Comparison of ENCODE assay signal across 13 cellular contexts in the genomic region with DNA sequence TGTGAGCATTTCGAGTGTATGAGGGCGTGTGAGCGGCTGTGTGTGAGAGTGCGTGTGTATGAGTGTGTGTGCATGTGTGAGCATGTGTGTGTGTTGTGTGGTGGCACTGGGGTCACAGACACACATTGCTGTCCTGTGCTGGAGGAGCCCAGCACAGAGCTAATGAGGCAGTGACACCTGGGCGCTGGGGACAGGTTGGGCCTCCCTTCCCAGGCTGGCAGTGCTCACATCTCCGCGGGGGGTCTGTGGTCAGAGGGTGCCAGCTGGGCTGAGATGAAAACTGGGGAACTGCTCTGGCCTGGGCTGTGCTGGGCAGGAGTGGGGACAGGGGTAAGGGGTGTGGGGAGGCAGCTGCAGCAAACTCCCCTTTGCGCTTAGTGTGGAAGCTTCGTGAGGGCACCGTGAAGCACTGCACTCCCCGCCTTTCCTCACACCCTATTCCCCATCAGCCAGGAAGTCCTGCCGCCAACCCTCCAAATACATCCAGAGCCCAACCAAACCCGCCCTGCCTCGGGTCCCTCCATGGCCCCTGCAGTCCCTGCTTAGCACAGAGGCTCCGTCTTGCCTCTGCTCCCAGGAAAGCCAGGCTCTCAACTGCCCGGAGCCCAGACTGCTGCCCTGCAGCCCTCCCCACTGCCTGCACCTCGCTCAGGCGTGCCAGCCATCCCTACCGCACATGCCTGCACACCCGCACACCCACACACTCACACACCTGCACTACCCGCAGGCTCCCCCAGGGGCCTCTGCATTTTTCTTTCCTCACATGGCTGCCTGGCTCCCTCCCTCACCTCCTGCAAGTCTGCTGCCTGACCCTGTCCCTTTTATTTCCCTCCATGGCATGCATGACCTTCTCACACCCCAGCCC.
DNase-seq lines count a peak whose midpoint lies in the region; ATAC-seq and TF ChIP-seq lines count a peak whose summit lies in the region.
"Had no signal": no experiment of that assay in that cellular context is flagged by ENCODE, and none has a peak within 500 bp of the region (broad histone marks: within the 10 kb centered on the region; RNA-seq: fewer than 3 reads in every experiment).

No MANE protein-coding gene starts in this region.

- no peak overlapping the region for H3K4me3 Mint-ChIP-seq in type B pancreatic cell
- H3K4me3 Mint-ChIP-seq: CD8-positive, alpha-beta memory T cell; natural killer cell had no signal

- no peak overlapping the region for H2AFZ ChIP-seq in OCI-LY7 (ENCODE audit: low read length)

- H3K4me2 ChIP-seq in OCI-LY7 (ENCODE audit: low read length) = no peak overlapping the region

- no peaks in the 10 kb centered on the region for H3K9me3 Mint-ChIP-seq in type B pancreatic cell
- H3K9me3 Mint-ChIP-seq: CD8-positive, alpha-beta memory T cell; natural killer cell had no signal

- H3K4me1 ChIP-seq in left ventricle myocardium inferior (peaks cover 6% of the 10 kb centered on the region), OCI-LY7 (ENCODE audit: insufficient read depth, low read length, poor library complexity, severe bottlenecking) (no peaks in the 10 kb centered on the region), foreskin keratinocyte (no peaks in the 10 kb centered on the region), mucosa of descending colon (ENCODE audit: low read depth) (no peaks in the 10 kb centered on the region)

- no peak overlapping the region for H3K27ac Mint-ChIP-seq in type B pancreatic cell
- H3K27ac Mint-ChIP-seq: CD8-positive, alpha-beta memory T cell; natural killer cell had no signal

- no peak overlapping the region for H3K27ac ChIP-seq in left ventricle myocardium inferior (replicated peaks)
- H3K27ac ChIP-seq in OCI-LY7 (ENCODE audit: low read depth, low read length, poor library complexity, severe bottlenecking) = no peak overlapping the region
- no peak overlapping the region for H3K27ac ChIP-seq in foreskin keratinocyte
- H3K27ac ChIP-seq: heart right ventricle had no signal

- BruUV-seq in OCI-LY7 (replicated peaks; lab: Mats Ljungman, UMichigan) = no TSS peak

- no peaks in the 10 kb centered on the region for H3K9me2 ChIP-seq in OCI-LY7 (ENCODE audit: insufficient read depth, low read length)

- H3K27me3 ChIP-seq in left ventricle myocardium inferior (ENCODE audit: low read depth) (peaks cover 73% of the 10 kb centered on the region), foreskin keratinocyte (peaks cover 15% of the 10 kb centered on the region)

- ATAC-seq in foreskin keratinocyte (peak; percentile 25), mucosa of descending colon (no peak)
- ATAC-seq: heart right ventricle, natural killer cell had no signal

- TF ChIP-seq CTCF in left ventricle myocardium inferior (IDR thresholded peaks at IDR 0.05; ENCODE audit: borderline replicate concordance) (no peak), OCI-LY7 (conservative IDR thresholded peaks at IDR 0.05; ENCODE audit: low read length) (peak; percentile 38; the same call in 1 of the 2 replicates), foreskin keratinocyte (conservative IDR thresholded peaks at IDR 0.05) (peak; percentile 36), type B pancreatic cell (conservative IDR thresholded peaks at IDR 0.05) (peak; percentile 51), mucosa of descending colon (IDR thresholded peaks at IDR 0.05) (no peak)

- CTCF ChIA-PET in OCI-LY7 (lab: Charles Lee; ENCODE audit: unreplicated experiment) = no interaction called here

- no peaks in the 10 kb centered on the region for H4K20me1 ChIP-seq in OCI-LY7 (ENCODE audit: insufficient read depth, low read length)

- H3K36me3 ChIP-seq in left ventricle myocardium inferior = no peaks in the 10 kb centered on the region
- H3K36me3 ChIP-seq in OCI-LY7 (ENCODE audit: insufficient read depth, low read length) = no peaks in the 10 kb centered on the region
- H3K36me3 ChIP-seq in mucosa of descending colon (ENCODE audit: low read depth) = no peaks in the 10 kb centered on the region
- H3K36me3 ChIP-seq: heart right ventricle had no signal

- H3K27me3 Mint-ChIP-seq in type B pancreatic cell = peaks cover 50% of the 10 kb centered on the region

- H3K36me3 Mint-ChIP-seq in type B pancreatic cell = no peaks in the 10 kb centered on the region
- H3K36me3 Mint-ChIP-seq: CD8-positive, alpha-beta memory T cell; natural killer cell had no signal

- no peaks in the 10 kb centered on the region for H3K79me2 ChIP-seq in OCI-LY7 (ENCODE audit: insufficient read depth, low read depth, low read length)

- POLR2A ChIA-PET in OCI-LY7 (lab: Charles Lee) = no interaction called here

- intact Hi-C loops in cardiac septum (cut with DNase I) (loop anchor here (5.0 kb wide), 1 partner anchor 47 kb away; no protein-coding TSS in a partner anchor), left ventricle myocardium inferior (cut with micrococcal nuclease) (loop anchor here (5.0 kb wide), 1 partner anchor 52 kb away; no protein-coding TSS in a partner anchor), OCI-LY7 (cut with micrococcal nuclease; ENCODE audit: unreplicated experiment) (loop anchor here (5.0 to 10.0 kb wide), 3 partner anchors 182 to 620 kb away; a partner anchor contains a TSS), mucosa of descending colon (cut with DNase I, micrococcal nuclease) (loop anchor here (5.0 to 10.0 kb wide), 2 partner anchors 620 to 622 kb away; no protein-coding TSS in a partner anchor)

- H3K4me3 ChIP-seq in left ventricle myocardium inferior = no peak overlapping the region
- no peak overlapping the region for H3K4me3 ChIP-seq in OCI-LY7 (ENCODE audit: low read depth, low read length, poor library complexity, severe bottlenecking)
- H3K4me3 ChIP-seq in mucosa of descending colon = no peak overlapping the region
- H3K4me3 ChIP-seq: heart right ventricle had no signal

- H3K9me3 ChIP-seq in left ventricle myocardium inferior (replicated peaks) (no peaks in the 10 kb centered on the region), OCI-LY7 (ENCODE audit: low read length) (no peaks in the 10 kb centered on the region), mucosa of descending colon (no peaks in the 10 kb centered on the region)
- H3K9me3 ChIP-seq: heart right ventricle had no signal

- peaks cover 12% of the 10 kb centered on the region for H3K4me1 Mint-ChIP-seq in type B pancreatic cell (ENCODE audit: unreplicated experiment)

- DNase-seq in cardiac septum (ENCODE audit: low spot score) = peak; percentile 50
- no peak for DNase-seq in left ventricle myocardium inferior
- DNase-seq in OCI-LY7 (ENCODE audit: low spot score) = peak; percentile 31
- no peak for DNase-seq in foreskin keratinocyte
- peak; percentile 63 for DNase-seq in type B pancreatic cell (ENCODE audit: extremely low spot score, unreplicated experiment)
- no peak for DNase-seq in activated naive CD4-positive, alpha-beta T cell treated with anti-CD3 and anti-CD28 coated beads, Interleukin-2, amount 50 U/mL, for 16 hours
- no peak for DNase-seq in mucosa of descending colon
- no peak for DNase-seq in iPS-NIHi7 (ENCODE audit: extremely low spot score)
- DNase-seq: central memory CD4-positive, alpha-beta T cell; heart right ventricle; natural killer cell; SIG-M5 had no signal

Comparison
In these comparisons a context has a peak if more than half of its experiments do, and no peak if none do; other contexts are left out.
1. DNase-seq: peak in cardiac septum (single experiment), OCI-LY7 (single experiment) and type B pancreatic cell (single experiment); none in left ventricle myocardium inferior (single experiment), foreskin keratinocyte (0 of 2), activated naive CD4-positive, alpha-beta T cell treated with anti-CD3 and anti-CD28 coated beads, Interleukin-2, amount 50 U/mL, for 16 hours (single experiment), mucosa of descending colon (0 of 3) and iPS-NIHi7 (single experiment).
2. CTCF ChIP-seq: peak in OCI-LY7 (single experiment), foreskin keratinocyte (single experiment) and type B pancreatic cell (single experiment); none in left ventricle myocardium inferior (single experiment) and mucosa of descending colon (single experiment).